23 cellular contexts compared by ENCODE assay signal in genomic region chr1:72636636-72637035, GRCh38.
DNase-seq lines count a peak whose midpoint lies in the region; ATAC-seq, FAIRE-seq and TF ChIP-seq lines count a peak whose summit lies in the region.
"Had no signal": no experiment of that assay in that cellular context is flagged by ENCODE, and none has a peak within 500 bp of the region (broad histone marks: within the 10 kb centered on the region; RNA-seq: fewer than 3 reads in every experiment).

No MANE protein-coding gene starts in this region.

- no peak overlapping the region for H4K91ac ChIP-seq in H1 (replicated peaks; ENCODE audit: insufficient read length, low read length)

- H3K79me2 ChIP-seq in H1 (ENCODE audit: control insufficient read depth in 1 of 2, insufficient read depth in 2 of 2, low read length in 2 of 2) (no peaks in the 10 kb centered on the region), osteoblast (ENCODE audit: insufficient read depth, low read length) (no peaks in the 10 kb centered on the region)
- H3K79me2 ChIP-seq: hepatocyte had no signal

- POLR2A ChIA-PET in H1 (lab: Charles Lee; ENCODE audit: partially characterized antibody), result no interaction called here

- H2BK20ac ChIP-seq in H1 (ENCODE audit: low read length), result no peak overlapping the region

- WGBS in H1 (ENCODE audit: extremely low coverage in 1 of 2, insufficient coverage in 1 of 2, insufficient read length in 1 of 2, insufficient replicate concordance in 2 of 2, low coverage in 1 of 2, low lambda C conversion rate in 2 of 2, missing lambda C conversion rate in 1 of 2), 2 experiments, result 88% methylated on average over 2 of the region's 2 CpGs; no CpG with 5 or more reads in 1 of the 2 experiments

- H3K9ac ChIP-seq in H1 (replicated peaks in 1 of 4; ENCODE audit: extremely low read depth in 1 of 4, low read depth in 3 of 4, low read length in 3 of 4), result no peak overlapping the region

- H3K79me1 ChIP-seq in H1 (ENCODE audit: low read depth, low read length), result no peaks in the 10 kb centered on the region

- H3K4me2 ChIP-seq in H1 (ENCODE audit: insufficient read depth in 1 of 2, low read depth in 2 of 2, low read length in 2 of 2) (no peak overlapping the region), osteoblast (ENCODE audit: insufficient read depth, low read length) (peak overlapping the region; percentile 75)
- H3K4me2 ChIP-seq: hepatocyte had no signal

- H3K18ac ChIP-seq in H1 (ENCODE audit: extremely low read depth, low read length), result no peak overlapping the region

- H4K5ac ChIP-seq in H1 (ENCODE audit: insufficient read length, low read depth, low read length), result no peak overlapping the region

- H3K36me3 ChIP-seq in H1 (ENCODE audit: control insufficient read depth in 2 of 4, insufficient read depth in 4 of 4, low read length in 3 of 4) (no peaks in the 10 kb centered on the region), osteoblast (ENCODE audit: insufficient read depth, low read length) (no peaks in the 10 kb centered on the region)
- H3K36me3 ChIP-seq: esophagus squamous epithelium had no signal

- H3K9me3 ChIP-seq in H1 (ENCODE audit: insufficient read depth in 2 of 2, low read depth in 1 of 2, low read length in 1 of 2), result no peaks in the 10 kb centered on the region
- H3K9me3 ChIP-seq in osteoblast (ENCODE audit: low read depth, low read length), result no peaks in the 10 kb centered on the region
- H3K9me3 ChIP-seq: esophagus squamous epithelium had no signal

- no peak for TF ChIP-seq EP300 in H1 (IDR thresholded peaks at IDR 0.05; ENCODE audit: borderline replicate concordance in 1 of 2, low read depth in 2 of 2, low read length in 2 of 2)

- H2BK5ac ChIP-seq in H1 (ENCODE audit: low read depth, low read length), result no peak overlapping the region

- no peak for ATAC-seq in esophagus mucosa
- ATAC-seq: Panc1 had no signal

- H2AK5ac ChIP-seq in H1 (ENCODE audit: low read depth, low read length), result no peak overlapping the region

- no peak for TF ChIP-seq CTCF in LNCaP clone FGC (IDR thresholded peaks at IDR 0.05; ENCODE audit: control insufficient read depth, extremely low read depth, insufficient read depth)
- no peak for TF ChIP-seq CTCF in H1 (IDR thresholded peaks at IDR 0.05; ENCODE audit: control extremely low read depth in 1 of 3, insufficient read depth in 1 of 3, low read depth in 1 of 3, low read length in 3 of 3)
- no peak for TF ChIP-seq CTCF in osteoblast (IDR thresholded peaks at IDR 0.05; ENCODE audit: extremely low read depth, low read depth, low read length)

- no peak overlapping the region for H3K4ac ChIP-seq in H1 (replicated peaks; ENCODE audit: insufficient read length, low read depth, low read length)

- 0 out of 2 replicates have a peak overlapping the region, but pooled peaks have one; percentile 21 for H2AFZ ChIP-seq in H1 (ENCODE audit: low read length)
- peak overlapping the region; percentile 53 for H2AFZ ChIP-seq in osteoblast (ENCODE audit: low read length)
- H2AFZ ChIP-seq: hepatocyte had no signal

- FAIRE-seq in H1 (lab: Jason Lieb, UNC), result no peak
- FAIRE-seq: bronchial epithelial cell, D721Med, kidney had no signal

- H3K4me3 ChIP-seq in LNCaP clone FGC (ENCODE audit: low read depth, low read length), result no peak overlapping the region
- no peak overlapping the region for H3K4me3 ChIP-seq in H1 (ENCODE audit: extremely low read depth in 1 of 4, insufficient read depth in 2 of 4, low read depth in 3 of 4, low read length in 4 of 4)
- H3K4me3 ChIP-seq in osteoblast (ENCODE audit: insufficient read depth, low read length), result peak overlapping the region; percentile 23
- H3K4me3 ChIP-seq: esophagus squamous epithelium, hepatocyte had no signal

- H2BK12ac ChIP-seq in H1 (ENCODE audit: low read depth, low read length), result no peak overlapping the region

- no peak overlapping the region for H4K8ac ChIP-seq in H1 (ENCODE audit: extremely low read depth, insufficient read depth, low read length)

- TF ChIP-seq POLR2A in H1 (IDR thresholded peaks at IDR 0.05; ENCODE audit: control extremely low read depth in 1 of 2, low read depth in 2 of 2, low read length in 2 of 2), result no peak

- H3K27me3 ChIP-seq in H1 (replicated peaks in 1 of 4; ENCODE audit: control insufficient read depth in 3 of 4, extremely low read depth in 1 of 4, insufficient read depth in 3 of 4, low read length in 3 of 4) (no peaks in the 10 kb centered on the region), osteoblast (ENCODE audit: insufficient read depth, low read length) (no peaks in the 10 kb centered on the region)
- H3K27me3 ChIP-seq: esophagus squamous epithelium, hepatocyte had no signal

- H3K23ac ChIP-seq in H1 (ENCODE audit: insufficient read length), result no peak overlapping the region

- H3K4me1 ChIP-seq in H1 (replicated peaks in 1 of 4; ENCODE audit: control insufficient read depth in 3 of 4, insufficient read depth in 4 of 4, low read length in 3 of 4), result peaks cover 0 to 5% (median 1%) of the 10 kb centered on the region in 4 experiments; a peak in 3 of 7 replicates
- H3K4me1 ChIP-seq in osteoblast (ENCODE audit: insufficient read depth, low read length), result peaks cover 22% of the 10 kb centered on the region
- H3K4me1 ChIP-seq: esophagus squamous epithelium had no signal

- TF ChIP-seq RAD21 in H1 (IDR thresholded peaks at IDR 0.05 in 1 of 2, conservative IDR thresholded peaks at IDR 0.05 in 1 of 2; ENCODE audit: low read depth in 2 of 2, low read length in 2 of 2), result no peak

- H4K20me1 ChIP-seq in H1 (replicated peaks in 1 of 2; ENCODE audit: control insufficient read depth in 1 of 2, insufficient read depth in 2 of 2, low read length in 2 of 2), result no peaks in the 10 kb centered on the region
- H4K20me1 ChIP-seq in osteoblast (ENCODE audit: insufficient read depth, low read length), result no peaks in the 10 kb centered on the region

- CTCF ChIA-PET in H1 (lab: Charles Lee; ENCODE audit: partially characterized antibody), result interaction anchor here (1.4 kb wide), 1 partner anchor 13 kb away, joined by 3 read pairs; no protein-coding TSS in a partner anchor

- H3K23me2 ChIP-seq in H1 (ENCODE audit: low read depth, low read length), result no peaks in the 10 kb centered on the region

- H3K27ac ChIP-seq in H1 (ENCODE audit: low read depth, low read length) (no peak overlapping the region), osteoblast (ENCODE audit: low read depth, low read length) (no peak overlapping the region)
- H3K27ac ChIP-seq: esophagus squamous epithelium, hepatocyte had no signal

- no peak overlapping the region for H2BK15ac ChIP-seq in H1 (ENCODE audit: low read length)

- DNase-seq in LNCaP clone FGC (ENCODE audit: low read depth), result peak; percentile 4
- DNase-seq in NCI-H446 (lab: John Stamatoyannopoulos, UW), result peak; percentile 76 to 91
- DNase-seq in H1 (ENCODE audit: low read depth in 1 of 2, low spot score in 2 of 2), result no peak
- DNase-seq in osteoblast (ENCODE audit: insufficient read length, low spot score, missing footprints), result no peak
- no peak for DNase-seq in activated CD8-positive, alpha-beta memory T cell treated with anti-CD3 and anti-CD28 coated beads, Interleukin-2, amount 50 U/mL, for 48 hours
- DNase-seq in putamen (ENCODE audit: low spot score), result no peak
- DNase-seq: activated CD4-positive, alpha-beta T cell treated with anti-CD3 and anti-CD28 coated beads, Interleukin-2, amount 50 U/mL, for 1 hour; activated naive CD4-positive, alpha-beta T cell treated with anti-CD3 and anti-CD28 coated beads for 36 hours; activated T-cell treated with anti-CD3 and anti-CD28 coated beads for 4 hours; esophagus squamous epithelium; kidney; mesenchymal stem cell; NCI-H1694; NCI-H748 treated with DMSO at 0.1 percent for 48 hours; nephron progenitor cell; retina; stimulated activated naive CD4-positive, alpha-beta T cell treated with Interleukin-2 at 50 U/mL for 16 hours; trophoblast cell had no signal

- no peak overlapping the region for H3K56ac ChIP-seq in H1 (replicated peaks; ENCODE audit: insufficient read length, low read depth, low read length)

- H3K14ac ChIP-seq in H1 (ENCODE audit: insufficient read length), result no peak overlapping the region

- H2BK120ac ChIP-seq in H1 (replicated peaks; ENCODE audit: low read depth, low read length), result no peak overlapping the region

TF ChIP-seq in H1, 55 proteins besides CTCF, POLR2A, EP300 and RAD21:
- TF ChIP-seq KDM5A (IDR thresholded peaks at IDR 0.05; ENCODE audit: low read length) (no peak), GTF2F1 (IDR thresholded peaks at IDR 0.05; ENCODE audit: borderline replicate concordance, low read depth, low read length) (no peak), ATF3 (IDR thresholded peaks at IDR 0.05; ENCODE audit: insufficient read depth, low read depth, low read length) (no peak), NRF1 (IDR thresholded peaks at IDR 0.05; ENCODE audit: low read depth, low read length) (no peak), CBX5 (IDR thresholded peaks at IDR 0.05; ENCODE audit: low read depth, low read length) (no peak), TCF12 (IDR thresholded peaks at IDR 0.05; ENCODE audit: low read depth, low read length) (no peak), SUZ12 (IDR thresholded peaks at IDR 0.05; ENCODE audit: low read length) (no peak), SAP30 (IDR thresholded peaks at IDR 0.05; ENCODE audit: insufficient read depth, insufficient replicate concordance, low read length) (no peak), SP2 (IDR thresholded peaks at IDR 0.05; ENCODE audit: low read length) (no peak)
TF ChIP-seq in H1: peak in this region for 0.

Comparison
In these comparisons a context has a peak if more than half of its experiments do, and no peak if none do; other contexts are left out.
1. DNase-seq: peak in LNCaP clone FGC (single experiment) and NCI-H446 (2 of 2); none in H1 (0 of 2), osteoblast (single experiment), activated CD8-positive, alpha-beta memory T cell treated with anti-CD3 and anti-CD28 coated beads, Interleukin-2, amount 50 U/mL, for 48 hours (single experiment) and putamen (single experiment).